In the genomic region with DNA sequence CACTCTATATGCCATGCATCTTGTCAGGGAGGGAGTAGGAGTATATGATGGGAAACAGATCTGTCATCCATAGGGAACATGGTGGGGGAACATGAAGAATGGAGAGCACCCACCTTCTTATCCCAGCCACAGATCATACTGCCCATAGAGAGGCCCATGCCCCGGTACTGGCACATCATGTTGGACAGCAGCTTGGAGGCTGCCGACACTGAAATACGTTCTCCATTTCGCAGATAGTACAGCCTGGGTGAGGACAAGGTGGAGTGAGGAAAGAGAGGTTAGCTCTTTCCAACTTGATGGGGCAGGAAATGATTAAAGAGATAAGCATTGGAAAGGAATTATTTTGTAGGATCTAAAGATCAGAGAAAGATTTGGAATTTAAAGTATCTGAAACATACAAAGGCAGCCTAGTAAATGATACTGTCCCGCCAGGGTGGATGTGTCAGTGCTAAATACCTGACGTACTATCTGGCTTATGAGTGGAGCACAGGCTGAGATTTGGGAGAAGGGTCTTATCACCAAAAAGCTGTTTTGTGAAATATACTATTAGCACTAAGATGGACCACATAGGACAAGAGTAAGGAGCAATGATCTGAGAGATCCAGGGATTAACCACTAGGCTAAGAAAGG, we compare ENCODE assay signal across 12 cellular contexts.
DNase-seq lines count a peak whose midpoint lies in the region; ATAC-seq and TF ChIP-seq lines count a peak whose summit lies in the region.
"Had no signal": no experiment of that assay in that cellular context is flagged by ENCODE, and none has a peak within 500 bp of the region (broad histone marks: within the 10 kb centered on the region; RNA-seq: fewer than 3 reads in every experiment).

No MANE protein-coding gene starts in this region.

- H3K9ac ChIP-seq in duodenal mucosa (ENCODE audit: low read depth in 1 of 2, low read length in 2 of 2) (peak overlapping the region; percentile 89 to 97), rectal smooth muscle tissue (ENCODE audit: low read length) (no peak overlapping the region)

- in situ Hi-C loops in GM13977 (cut with MboI; ENCODE audit: low pct_unique_long_range_greater_than_20kb, low sequenced_read_pairs, unreplicated experiment): no loop called here

- no peak for TF ChIP-seq CTCF in GM06990 (IDR thresholded peaks at IDR 0.05; ENCODE audit: insufficient read depth, low read length, poor library complexity, severe bottlenecking)
- TF ChIP-seq CTCF in GM13977 (IDR thresholded peaks at IDR 0.05; ENCODE audit: extremely low read depth, insufficient read depth, missing control alignments): no peak

- H3K9me3 ChIP-seq in KOPT-K1 (ENCODE audit: insufficient read depth, low read length, poor library complexity, severe bottlenecking) (no peaks in the 10 kb centered on the region), duodenal mucosa (ENCODE audit: control insufficient read depth in 1 of 2, low read length in 2 of 2) (no peaks in the 10 kb centered on the region)

- H3K36me3 ChIP-seq in GM06990 (ENCODE audit: control insufficient read depth, insufficient read depth, low read length) (peaks cover 12% of the 10 kb centered on the region), KOPT-K1 (ENCODE audit: insufficient read depth, low read length) (peaks cover 49% of the 10 kb centered on the region), duodenal mucosa (ENCODE audit: control insufficient read depth in 1 of 2, insufficient read depth in 2 of 2, low read length in 2 of 2) (peaks cover 38 to 44% of the 10 kb centered on the region in 2 donors), rectal smooth muscle tissue (ENCODE audit: control insufficient read depth, insufficient read depth, low read length) (peaks cover 21% of the 10 kb centered on the region)

- H3K4me3 ChIP-seq in GM06990 (replicated peaks; ENCODE audit: low read depth, low read length) (peak overlapping the region; percentile 81), duodenal mucosa (ENCODE audit: low read depth in 1 of 2, low read length in 2 of 2) (peak overlapping the region; percentile 90 to 99), rectal smooth muscle tissue (ENCODE audit: low read length) (peak overlapping the region; percentile 43)
- H3K4me3 ChIP-seq: SK-N-MC, smooth muscle cell had no signal

- peak overlapping the region; percentile 99 for H3K27ac ChIP-seq in KOPT-K1 (ENCODE audit: low read depth, low read length, poor library complexity, severe bottlenecking)
- no peak overlapping the region for H3K27ac ChIP-seq in duodenal mucosa (ENCODE audit: low read depth, low read length)
- H3K27ac ChIP-seq in rectal smooth muscle tissue (ENCODE audit: low read depth, low read length): no peak overlapping the region
- H3K27ac ChIP-seq: SK-N-MC had no signal

- DNase-seq in GM06990 (ENCODE audit: extremely low read depth, insufficient read length) (no peak), UCSD-AML1 (lab: John Stamatoyannopoulos, UW; ENCODE audit: unreplicated experiment) (no peak), GM13977 (ENCODE audit: low spot score) (no peak)
- DNase-seq: DMS153, NCI-H1092, NCI-H510A treated with DMSO at 0.1 percent for 48 hours had no signal

- ATAC-seq in HG03025 (IDR thresholded peaks at IDR 0.05; ENCODE audit: low FRiP score, unreplicated experiment): no peak

- H3K27me3 ChIP-seq in GM06990 (replicated peaks; ENCODE audit: control insufficient read depth, insufficient read depth, low read length) (no peaks in the 10 kb centered on the region), duodenal mucosa (ENCODE audit: control insufficient read depth in 1 of 2, insufficient read depth in 2 of 2, low read length in 2 of 2) (no peaks in the 10 kb centered on the region), rectal smooth muscle tissue (ENCODE audit: control insufficient read depth, insufficient read depth, low read length) (no peaks in the 10 kb centered on the region)

- H3K4me1 ChIP-seq in duodenal mucosa (ENCODE audit: control insufficient read depth in 1 of 2, insufficient read depth in 2 of 2, low read length in 2 of 2) (peaks cover 37 to 44% of the 10 kb centered on the region in 2 donors), rectal smooth muscle tissue (ENCODE audit: control insufficient read depth, insufficient read depth, low read length) (peaks cover 10% of the 10 kb centered on the region)

Comparison
In these comparisons a context has a peak if more than half of its experiments do, and no peak if none do; other contexts are left out.
1. H3K4me3 ChIP-seq: peak in every context shown above with its lines; median percentile 94 in duodenal mucosa; 81 in GM06990; 43 in rectal smooth muscle tissue.